In genomic region chr20:50009521-50010454, GRCh38 we compare ENCODE assay signal across 12 cellular contexts. TPM values are rescaled to one million over a fixed set of nuclear protein-coding genes. Genes with fewer than 3 reads are reported as not detected.
DNase-seq lines count a peak whose midpoint lies in the region; ATAC-seq, FAIRE-seq and TF ChIP-seq lines count a peak whose summit lies in the region.
"Had no signal": no experiment of that assay in that cellular context is flagged by ENCODE, and none has a peak within 500 bp of the region (broad histone marks: within the 10 kb centered on the region; RNA-seq: fewer than 3 reads in every experiment).

No MANE protein-coding gene starts in this region.

- H2BK20ac ChIP-seq in H1 (ENCODE audit: low read length): no peak overlapping the region

- WGBS in H1 (ENCODE audit: extremely low coverage in 1 of 2, insufficient coverage in 1 of 2, insufficient read length in 1 of 2, insufficient replicate concordance in 2 of 2, low coverage in 1 of 2, low lambda C conversion rate in 2 of 2, missing lambda C conversion rate in 1 of 2), 2 experiments: 14% methylated on average over 47 of the region's 71 CpGs; no CpG with 5 or more reads in 1 of the 2 experiments
- WGBS in mesenchymal stem cell: 17% methylated on average over 50 of the region's 71 CpGs
- 20 to 58% (median 23%) methylated on average over 9 to 71 of the region's 71 CpGs for WGBS in stomach, 5 donors

- no peak overlapping the region for H2AK5ac ChIP-seq in H1 (ENCODE audit: low read depth, low read length)
- no peak overlapping the region for H2AK5ac ChIP-seq in mesenchymal stem cell (ENCODE audit: low read length, severe bottlenecking)

- no peak for TF ChIP-seq EP300 in H1 (IDR thresholded peaks at IDR 0.05; ENCODE audit: borderline replicate concordance in 1 of 2, low read depth in 2 of 2, low read length in 2 of 2)
- no peak for TF ChIP-seq EP300 in stomach (IDR thresholded peaks at IDR 0.05)

- H3K4me3 ChIP-seq in H1 (ENCODE audit: extremely low read depth in 1 of 4, insufficient read depth in 2 of 4, low read depth in 3 of 4, low read length in 4 of 4) (peak overlapping the region; percentile 16 to 58 (median 29)), mesenchymal stem cell (ENCODE audit: insufficient read depth in 1 of 2, low read depth in 1 of 2, low read length in 2 of 2) (no peak overlapping the region), stomach (peak overlapping the region; percentile 5 to 32 (median 16))

- H3K9me3 ChIP-seq in H1 (ENCODE audit: insufficient read depth in 2 of 2, low read depth in 1 of 2, low read length in 1 of 2) (no peaks in the 10 kb centered on the region), mesenchymal stem cell (ENCODE audit: control insufficient read depth, low read length) (no peaks in the 10 kb centered on the region), stomach (no peaks in the 10 kb centered on the region)
- H3K9me3 ChIP-seq: esophagus squamous epithelium had no signal

- no peak for TF ChIP-seq RAD21 in H1 (IDR thresholded peaks at IDR 0.05 in 1 of 2, conservative IDR thresholded peaks at IDR 0.05 in 1 of 2; ENCODE audit: low read depth in 2 of 2, low read length in 2 of 2)

- H4K91ac ChIP-seq in H1 (replicated peaks; ENCODE audit: insufficient read length, low read length) (peak overlapping the region; percentile 1), mesenchymal stem cell (ENCODE audit: low read length) (peak overlapping the region; percentile 64)

- POLR2A ChIA-PET in H1 (lab: Charles Lee; ENCODE audit: partially characterized antibody): interaction anchor here (0.6 to 13.6 kb wide), 6 partner anchors 9 to 69 kb away, joined by 3 to 183 read pairs (median 3); partner anchors contain the start of gene SNAI1

- H3K36me3 ChIP-seq in H1 (ENCODE audit: control insufficient read depth in 2 of 4, insufficient read depth in 4 of 4, low read length in 3 of 4): no peaks in the 10 kb centered on the region
- no peaks in the 10 kb centered on the region for H3K36me3 ChIP-seq in mesenchymal stem cell (ENCODE audit: control insufficient read depth in 1 of 2, insufficient read depth in 2 of 2, low read depth in 1 of 2, low read length in 2 of 2)
- no peaks in the 10 kb centered on the region for H3K36me3 ChIP-seq in stomach
- H3K36me3 ChIP-seq: esophagus squamous epithelium had no signal

- TF ChIP-seq POLR2A in H1 (IDR thresholded peaks at IDR 0.05; ENCODE audit: control extremely low read depth in 1 of 2, low read depth in 2 of 2, low read length in 2 of 2): no peak; a peak in 1 of 3 replicates
- TF ChIP-seq POLR2A in stomach (IDR thresholded peaks at IDR 0.05): no peak

- no peaks in the 10 kb centered on the region for H3K79me1 ChIP-seq in H1 (ENCODE audit: low read depth, low read length)
- no peaks in the 10 kb centered on the region for H3K79me1 ChIP-seq in mesenchymal stem cell (replicated peaks; ENCODE audit: low read length, poor library complexity, severe bottlenecking)

- H4K8ac ChIP-seq in H1 (ENCODE audit: extremely low read depth, insufficient read depth, low read length) (peak overlapping the region; percentile 89), mesenchymal stem cell (ENCODE audit: low read length) (peak overlapping the region; percentile 10)

- H3K4me2 ChIP-seq in H1 (ENCODE audit: insufficient read depth in 1 of 2, low read depth in 2 of 2, low read length in 2 of 2) (peak overlapping the region; percentile 56 to 73), mesenchymal stem cell (ENCODE audit: low read length, poor library complexity, severe bottlenecking) (peak overlapping the region; percentile 17)

- H3K4ac ChIP-seq in H1 (replicated peaks; ENCODE audit: insufficient read length, low read depth, low read length) (no peak overlapping the region), mesenchymal stem cell (ENCODE audit: low read depth in 1 of 2, low read length in 2 of 2) (no peak overlapping the region)

- no peaks in the 10 kb centered on the region for H4K20me1 ChIP-seq in H1 (replicated peaks in 1 of 2; ENCODE audit: control insufficient read depth in 1 of 2, insufficient read depth in 2 of 2, low read length in 2 of 2)

- no peak overlapping the region for H3K9ac ChIP-seq in H1 (replicated peaks in 1 of 4; ENCODE audit: extremely low read depth in 1 of 4, low read depth in 3 of 4, low read length in 3 of 4)
- H3K9ac ChIP-seq in mesenchymal stem cell (ENCODE audit: low read length): no peak overlapping the region

- intact Hi-C loops in stomach (cut with DNase I; ENCODE audit: low total_unique reads): no loop called here

- H3K14ac ChIP-seq in H1 (ENCODE audit: insufficient read length) (no peak overlapping the region), mesenchymal stem cell (ENCODE audit: low read length in 2 of 2) (no peak overlapping the region)

- H2BK120ac ChIP-seq in H1 (replicated peaks; ENCODE audit: low read depth, low read length) (no peak overlapping the region), mesenchymal stem cell (ENCODE audit: low read depth, low read length) (no peak overlapping the region)

- H3K27ac ChIP-seq in H1 (ENCODE audit: low read depth, low read length) (no peak overlapping the region), mesenchymal stem cell (ENCODE audit: low read length, poor library complexity, severe bottlenecking) (no peak overlapping the region), stomach (no peak overlapping the region)
- H3K27ac ChIP-seq: esophagus squamous epithelium had no signal

- H4K5ac ChIP-seq in H1 (ENCODE audit: insufficient read length, low read depth, low read length): no peak overlapping the region

- no peak overlapping the region for H3K56ac ChIP-seq in H1 (replicated peaks; ENCODE audit: insufficient read length, low read depth, low read length)

- peak overlapping the region; percentile 55; the same call in 1 of the 2 replicates for H2BK12ac ChIP-seq in H1 (ENCODE audit: low read depth, low read length)
- peak overlapping the region in 1 of 2 experiments; percentile 31 for H2BK12ac ChIP-seq in mesenchymal stem cell (ENCODE audit: low read length in 2 of 2)

- H3K23ac ChIP-seq in H1 (ENCODE audit: insufficient read length) (no peak overlapping the region), mesenchymal stem cell (ENCODE audit: low read length in 2 of 2) (no peak overlapping the region)

- no peaks in the 10 kb centered on the region for H3K79me2 ChIP-seq in H1 (ENCODE audit: control insufficient read depth in 1 of 2, insufficient read depth in 2 of 2, low read length in 2 of 2)

- peak overlapping the region; percentile 82 for H2AFZ ChIP-seq in H1 (ENCODE audit: low read length)
- H2AFZ ChIP-seq in mesenchymal stem cell (ENCODE audit: low read depth, low read length): peak overlapping the region; percentile 29

- peak in 2 of 3 experiments; percentile 11 to 12; a peak in 3 of 4 replicates for TF ChIP-seq CTCF in H1 (IDR thresholded peaks at IDR 0.05; ENCODE audit: control extremely low read depth in 1 of 3, insufficient read depth in 1 of 3, low read depth in 1 of 3, low read length in 3 of 3)
- no peak for TF ChIP-seq CTCF in stomach (IDR thresholded peaks at IDR 0.05)

- no peaks in the 10 kb centered on the region; the same call in 1 of the 2 replicates for H3K23me2 ChIP-seq in H1 (ENCODE audit: low read depth, low read length)

- H3K18ac ChIP-seq in H1 (ENCODE audit: extremely low read depth, low read length) (peak overlapping the region; percentile 39), mesenchymal stem cell (ENCODE audit: low read depth in 1 of 2, low read length in 2 of 2) (peak overlapping the region in 1 of 2 experiments; percentile 59)

- DNase-seq in DMS53 (lab: John Stamatoyannopoulos, UW) (peak; percentile 62), DMS53 treated with DMSO at 0.1 percent for 48 hours (lab: John Stamatoyannopoulos, UW; ENCODE audit: unreplicated experiment) (no peak), H1 (ENCODE audit: low read depth in 1 of 2, low spot score in 2 of 2) (peak in 1 of 2 experiments; percentile 69), mesenchymal stem cell (no peak), stomach (no peak), KG1 (lab: John Stamatoyannopoulos, UW) (no peak)
- DNase-seq: activated CD4-positive, CD25-positive, alpha-beta regulatory T cell treated with anti-CD3 and anti-CD28 coated beads, Interleukin-2, amount 50 U/mL, for 72 hours; activated naive CD8-positive, alpha-beta T cell treated with anti-CD3 and anti-CD28 coated beads for 36 hours; esophagus squamous epithelium; HFFc6 had no signal

- H2BK15ac ChIP-seq in H1 (ENCODE audit: low read length): peak overlapping the region; percentile 92
- peak overlapping the region; percentile 17 for H2BK15ac ChIP-seq in mesenchymal stem cell (ENCODE audit: low read depth, poor library complexity, severe bottlenecking)

- H2BK5ac ChIP-seq in H1 (ENCODE audit: low read depth, low read length) (no peak overlapping the region), mesenchymal stem cell (ENCODE audit: low read depth, low read length, poor library complexity, severe bottlenecking) (no peak overlapping the region)

- no peak for FAIRE-seq in H1 (lab: Jason Lieb, UNC)

- H3K4me1 ChIP-seq in H1 (replicated peaks in 1 of 4; ENCODE audit: control insufficient read depth in 3 of 4, insufficient read depth in 4 of 4, low read length in 3 of 4): peaks cover 0 to 12% (median 9%) of the 10 kb centered on the region in 4 experiments; a peak in 6 of 7 replicates
- peaks cover 15% of the 10 kb centered on the region for H3K4me1 ChIP-seq in mesenchymal stem cell (ENCODE audit: control insufficient read depth, insufficient read depth, low read depth, low read length)
- peaks cover 0 to 13% (median 7%) of the 10 kb centered on the region in 4 donors for H3K4me1 ChIP-seq in stomach

- CTCF ChIA-PET in H1 (lab: Charles Lee; ENCODE audit: partially characterized antibody): interaction anchor here (0.6 to 1.8 kb wide), 4 partner anchors 9 to 160 kb away, joined by 3 to 5 read pairs (median 4); no protein-coding TSS in a partner anchor

- ATAC-seq in GM21786 (IDR thresholded peaks at IDR 0.05; ENCODE audit: unreplicated experiment): no peak
- ATAC-seq in HG03442 (IDR thresholded peaks at IDR 0.05; ENCODE audit: unreplicated experiment): no peak

- H3K27me3 ChIP-seq in H1 (replicated peaks in 1 of 4; ENCODE audit: control insufficient read depth in 3 of 4, extremely low read depth in 1 of 4, insufficient read depth in 3 of 4, low read length in 3 of 4) (peaks cover 0 to 11% (median 8%) of the 10 kb centered on the region in 4 experiments; a peak in 4 of 7 replicates), mesenchymal stem cell (ENCODE audit: control insufficient read depth in 1 of 2, insufficient read depth in 1 of 2, low read length in 2 of 2) (peaks cover 7 to 16% of the 10 kb centered on the region in 2 experiments), stomach (peaks cover 0 to 30% (median 16%) of the 10 kb centered on the region in 3 donors)

RNA-seq across cellular contexts. Expression of gene SNAI1, which starts 27.0 kb away (rescaled TPM):
- 6.5 and 7.7 TPM in 2 replicates for total RNA-seq in H1 (2021; fragmentation: NEBNext Ultra II Directional; extraction: Animal tissue kit (Norgen Biotek cat#: 25700))
- polyA plus RNA-seq in H1 (2011; rRNA removed) (8.0 and 10.6 TPM in 2 replicates), stomach (1 to 10 TPM in 2 of 3 donors, under 1 TPM in 1; 0.61 to 3.5 (median 2.2) TPM)
- 2.0 TPM for polyA plus RNA-seq in H1 (2011; cell fraction: cytosol; rRNA removed)
- polyA plus RNA-seq in H1 (2011; cell fraction: nucleus; rRNA removed): 6.6 TPM
- 6.9 to 10.2 TPM (median 8.7 TPM) in 4 replicates for polyA plus RNA-seq in H1 (2012, experiment 1 of 2)
- 10.4 TPM for polyA plus RNA-seq in H1 (2012, experiment 2 of 2)
- 6.9 TPM for polyA plus RNA-seq in H1 (2013, experiment 1 of 2)
- polyA plus RNA-seq in H1 (2013, experiment 2 of 2): 7.0 TPM
- 1.3 and 2.7 TPM in 2 replicates for polyA minus RNA-seq in H1 (2011; rRNA and poly(A)+ RNA removed)
- polyA minus RNA-seq in H1 (2011; cell fraction: cytosol; rRNA and poly(A)+ RNA removed): 2.4 TPM
- 7.8 TPM for polyA minus RNA-seq in H1 (2011; cell fraction: nucleus; rRNA and poly(A)+ RNA removed)
- 36.2 TPM for polyA plus RNA-seq in mesenchymal stem cell (2013, experiment 1 of 2)
- polyA plus RNA-seq in mesenchymal stem cell (2013, experiment 2 of 2): 36.0 TPM
- 1 to 10 TPM in 2 of 5 donors, under 1 TPM in 1, not detected in 2; 0.37 to 7.1 (median 3.2) TPM for total RNA-seq in stomach

Comparison
In these comparisons a context has a peak if more than half of its experiments do, and no peak if none do; other contexts are left out.
1. H3K4me3 ChIP-seq: peak in H1 (4 of 4) and stomach (4 of 4); none in mesenchymal stem cell (0 of 2).
2. CTCF ChIP-seq: peak in H1 (2 of 3); none in stomach (0 of 7).